In the genomic region with DNA sequence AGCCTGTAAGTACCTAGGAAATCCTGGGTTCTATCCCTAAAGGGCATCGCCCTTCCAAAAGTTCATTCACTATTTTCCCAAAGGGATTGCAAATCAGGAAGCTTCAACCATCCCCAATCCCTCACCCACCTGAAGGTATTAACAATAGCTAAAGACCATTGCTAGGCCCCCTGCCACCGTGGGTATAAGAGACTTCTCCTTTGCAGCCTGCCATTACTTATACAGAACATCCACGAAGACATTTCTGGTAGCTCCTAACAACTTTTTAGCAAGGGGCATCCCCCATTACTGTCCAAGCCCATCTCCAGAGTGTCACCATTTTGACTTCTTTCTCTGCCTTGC, we compare ENCODE assay signal across 1 cellular context.
TF ChIP-seq lines count a peak whose summit lies in the region.

No MANE protein-coding gene starts in this region.

TF ChIP-seq in IMR-90, 13 proteins besides CTCF, POLR2A, EP300 and RAD21 (continued from another document):
- no peak for TF ChIP-seq SMC3 (IDR thresholded peaks at IDR 0.05; ENCODE audit: low read depth, low read length)
